In the genomic region with DNA sequence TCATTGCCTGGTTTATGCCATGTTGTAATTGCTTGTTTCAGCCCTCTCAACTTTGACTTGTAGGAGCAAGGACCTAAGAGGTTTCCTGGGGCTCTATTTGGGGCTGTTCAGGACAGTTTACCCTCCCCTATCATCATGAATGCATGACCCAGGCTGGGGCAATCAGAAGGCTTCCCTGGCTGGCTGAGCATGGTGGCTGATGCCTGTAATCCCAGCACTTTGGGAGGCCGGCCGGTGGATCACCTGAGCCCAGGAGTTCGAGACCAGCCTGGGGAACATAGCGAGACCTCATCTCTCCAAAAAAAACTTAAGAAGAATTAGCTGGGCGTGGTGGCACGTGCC, we compare ENCODE assay signal across 2 cellular contexts.
TF ChIP-seq lines count a peak whose summit lies in the region.

No MANE protein-coding gene starts in this region.

TF ChIP-seq in A549, 52 proteins besides CTCF, POLR2A, EP300 and RAD21:
- no peak for TF ChIP-seq ZFP36 (IDR thresholded peaks at IDR 0.05; ENCODE audit: borderline replicate concordance, partially characterized antibody)
- no peak for TF ChIP-seq REST (IDR thresholded peaks at IDR 0.05)
- TF ChIP-seq, protein P1, sequence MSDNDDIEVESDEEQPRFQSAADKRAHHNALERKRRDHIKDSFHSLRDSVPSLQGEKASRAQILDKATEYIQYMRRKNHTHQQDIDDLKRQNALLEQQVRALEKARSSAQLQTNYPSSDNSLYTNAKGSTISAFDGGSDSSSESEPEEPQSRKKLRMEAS (IDR thresholded peaks at IDR 0.05), result no peak
- TF ChIP-seq ESRRA (IDR thresholded peaks at IDR 0.05; ENCODE audit: borderline replicate concordance, low read length), result no peak
- no peak for TF ChIP-seq NR3C1 (IDR thresholded peaks at IDR 0.05)

TF ChIP-seq in IMR-90, 13 proteins besides CTCF, POLR2A, EP300 and RAD21:
- TF ChIP-seq SMC3 (IDR thresholded peaks at IDR 0.05; ENCODE audit: low read depth, low read length) (no peak), FOS (IDR thresholded peaks at IDR 0.05; ENCODE audit: low read depth, low read length) (no peak), MAZ (IDR thresholded peaks at IDR 0.05; ENCODE audit: borderline replicate concordance, low read depth, low read length) (no peak), CHD1 (IDR thresholded peaks at IDR 0.05; ENCODE audit: low read depth, low read length) (no peak), MXI1 (IDR thresholded peaks at IDR 0.05; ENCODE audit: borderline replicate concordance, low read depth, low read length) (no peak), USF2 (IDR thresholded peaks at IDR 0.05; ENCODE audit: low read depth, low read length) (no peak), RCOR1 (IDR thresholded peaks at IDR 0.05; ENCODE audit: insufficient replicate concordance, low read length) (no peak), RFX5 (IDR thresholded peaks at IDR 0.05; ENCODE audit: low read depth, low read length) (no peak), NFE2L2 (IDR thresholded peaks at IDR 0.05; ENCODE audit: low read depth, low read length) (no peak), BHLHE40 (IDR thresholded peaks at IDR 0.05; ENCODE audit: low read depth, low read length) (no peak), CEBPB (IDR thresholded peaks at IDR 0.05; ENCODE audit: low read depth, low read length) (no peak), MAFK (IDR thresholded peaks at IDR 0.05; ENCODE audit: low read depth, low read length) (no peak)
- TF ChIP-seq, protein P2, sequence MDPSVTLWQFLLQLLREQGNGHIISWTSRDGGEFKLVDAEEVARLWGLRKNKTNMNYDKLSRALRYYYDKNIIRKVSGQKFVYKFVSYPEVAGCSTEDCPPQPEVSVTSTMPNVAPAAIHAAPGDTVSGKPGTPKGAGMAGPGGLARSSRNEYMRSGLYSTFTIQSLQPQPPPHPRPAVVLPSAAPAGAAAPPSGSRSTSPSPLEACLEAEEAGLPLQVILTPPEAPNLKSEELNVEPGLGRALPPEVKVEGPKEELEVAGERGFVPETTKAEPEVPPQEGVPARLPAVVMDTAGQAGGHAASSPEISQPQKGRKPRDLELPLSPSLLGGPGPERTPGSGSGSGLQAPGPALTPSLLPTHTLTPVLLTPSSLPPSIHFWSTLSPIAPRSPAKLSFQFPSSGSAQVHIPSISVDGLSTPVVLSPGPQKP (IDR thresholded peaks at IDR 0.05; ENCODE audit: borderline replicate concordance, low read depth, low read length), result no peak
